1 cellular context compared by ENCODE assay signal in genomic region chr3:49008627-49009026, GRCh38.
TF ChIP-seq lines count a peak whose summit lies in the region.

No MANE protein-coding gene starts in this region.

TF ChIP-seq in K562, 482 proteins besides CTCF, POLR2A, EP300 and RAD21:
- TF ChIP-seq PRDM10 (IDR thresholded peaks at IDR 0.05; ENCODE audit: partially characterized antibody), result peak; percentile 76
